8 cellular contexts compared by ENCODE assay signal in the genomic region with DNA sequence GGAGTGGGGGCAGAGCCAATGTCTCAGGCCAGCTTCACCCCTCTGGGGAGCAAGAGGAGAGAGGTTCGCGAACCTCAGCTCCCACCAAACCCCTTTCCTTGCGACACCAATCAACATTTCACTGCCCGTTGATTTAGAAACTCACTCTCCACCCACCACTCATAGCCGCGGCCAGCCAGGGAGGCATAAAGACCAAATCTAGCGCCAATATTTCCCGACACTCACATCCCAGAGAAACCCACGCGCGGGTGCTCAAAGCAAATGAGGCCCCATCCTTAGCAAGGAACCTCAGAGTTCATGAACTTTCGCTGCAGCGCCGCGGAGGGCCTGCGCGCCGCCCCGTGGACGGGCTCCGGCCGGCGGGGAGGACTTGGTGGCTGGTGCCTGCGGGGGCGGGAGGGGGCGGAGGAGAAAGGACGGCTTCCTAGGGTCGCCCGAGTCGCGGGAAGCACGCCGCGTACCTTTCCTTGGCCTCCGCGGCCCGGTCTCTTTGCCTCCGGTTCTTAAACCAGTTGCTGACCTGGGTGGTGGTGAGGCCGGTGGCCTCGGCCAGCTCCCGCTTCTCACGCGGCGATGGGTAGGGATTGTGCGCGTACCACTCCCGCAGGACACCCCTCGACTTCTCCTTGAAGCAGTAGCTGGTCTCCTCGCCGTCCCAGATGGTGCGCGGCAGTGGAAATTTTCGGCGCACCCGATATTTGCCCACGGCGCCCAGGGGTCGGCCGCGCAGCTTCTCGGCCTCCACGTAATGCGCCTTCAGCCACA. TPM values are rescaled to one million over a fixed set of nuclear protein-coding genes. Genes with fewer than 3 reads are reported as not detected.
DNase-seq lines count a peak whose midpoint lies in the region; ATAC-seq, FAIRE-seq and TF ChIP-seq lines count a peak whose summit lies in the region.

No MANE protein-coding gene starts in this region.

- H3K27ac Mint-ChIP-seq in osteocyte (ENCODE audit: unreplicated experiment), result peak overlapping the region; percentile 99

- H2BK120ac ChIP-seq in H1 (replicated peaks; ENCODE audit: low read depth, low read length), result no peak overlapping the region

- H3K4me1 ChIP-seq in MM.1S (ENCODE audit: low read length), result peaks cover 14% of the 10 kb centered on the region
- peaks cover 17 to 46% (median 24%) of the 10 kb centered on the region in 4 experiments for H3K4me1 ChIP-seq in H1 (replicated peaks in 1 of 4; ENCODE audit: control insufficient read depth in 3 of 4, insufficient read depth in 4 of 4, low read length in 3 of 4)
- peaks cover 3 to 10% of the 10 kb centered on the region in 2 donors for H3K4me1 ChIP-seq in small intestine (ENCODE audit: control insufficient read depth in 2 of 2, insufficient read depth in 1 of 2, low read depth in 1 of 2, low read length in 1 of 2)

- H2BK12ac ChIP-seq in H1 (ENCODE audit: low read depth, low read length), result peak overlapping the region; percentile 94; the same call in 1 of the 2 replicates

- H4K91ac ChIP-seq in H1 (replicated peaks; ENCODE audit: insufficient read length, low read length), result no peak overlapping the region

- peak overlapping the region; percentile 89 for H3K18ac ChIP-seq in H1 (ENCODE audit: extremely low read depth, low read length)

- no peak for TF ChIP-seq EP300 in H1 (IDR thresholded peaks at IDR 0.05; ENCODE audit: borderline replicate concordance in 1 of 2, low read depth in 2 of 2, low read length in 2 of 2)

- peaks cover 51% of the 10 kb centered on the region for H3K36me3 Mint-ChIP-seq in osteocyte (ENCODE audit: unreplicated experiment)

- H3K36me3 ChIP-seq in MM.1S (replicated peaks; ENCODE audit: insufficient read depth, low read length), result no peaks in the 10 kb centered on the region
- H3K36me3 ChIP-seq in H1 (ENCODE audit: control insufficient read depth in 2 of 4, insufficient read depth in 4 of 4, low read length in 3 of 4), result peaks cover 0 to 2% (median 0%) of the 10 kb centered on the region in 4 experiments; a peak in 1 of 8 replicates
- no peaks in the 10 kb centered on the region for H3K36me3 ChIP-seq in small intestine (ENCODE audit: control insufficient read depth in 2 of 2, insufficient read depth in 2 of 2, low read length in 2 of 2)

- no peak overlapping the region for H2AFZ ChIP-seq in MM.1S (ENCODE audit: low read length)
- H2AFZ ChIP-seq in H1 (ENCODE audit: low read length), result peak overlapping the region; percentile 68; the same call in 1 of the 2 replicates

- H3K4me2 ChIP-seq in MM.1S (ENCODE audit: low read depth, low read length), result peak overlapping the region; percentile 78; the same call in 1 of the 2 replicates
- H3K4me2 ChIP-seq in H1 (ENCODE audit: insufficient read depth in 1 of 2, low read depth in 2 of 2, low read length in 2 of 2), result peak overlapping the region; percentile 82 to 83

- H3K79me2 ChIP-seq in MM.1S (ENCODE audit: low read length), result no peaks in the 10 kb centered on the region
- no peaks in the 10 kb centered on the region for H3K79me2 ChIP-seq in H1 (ENCODE audit: control insufficient read depth in 1 of 2, insufficient read depth in 2 of 2, low read length in 2 of 2)

- CTCF ChIA-PET in H1 (lab: Charles Lee; ENCODE audit: partially characterized antibody), result interaction anchor here (0.6 to 3.6 kb wide), 6 partner anchors 8 to 139 kb away, joined by 3 to 10 read pairs (median 4); a partner anchor contains a TSS

- no peaks in the 10 kb centered on the region for H3K9me3 ChIP-seq in MM.1S (replicated peaks; ENCODE audit: insufficient read depth, low read length)
- H3K9me3 ChIP-seq in H1 (ENCODE audit: insufficient read depth in 2 of 2, low read depth in 1 of 2, low read length in 1 of 2), result no peaks in the 10 kb centered on the region
- no peaks in the 10 kb centered on the region for H3K9me3 ChIP-seq in small intestine (ENCODE audit: control insufficient read depth, low read depth)

- 0 out of 2 replicates have a peak overlapping the region, but pooled peaks have one; percentile 39 for H2AK5ac ChIP-seq in H1 (ENCODE audit: low read depth, low read length)

- H4K20me1 ChIP-seq in MM.1S (ENCODE audit: insufficient read depth, low read length), result no peaks in the 10 kb centered on the region
- peaks cover 4 to 19% of the 10 kb centered on the region in 2 experiments for H4K20me1 ChIP-seq in H1 (replicated peaks in 1 of 2; ENCODE audit: control insufficient read depth in 1 of 2, insufficient read depth in 2 of 2, low read length in 2 of 2)

- no peak overlapping the region for H3K4ac ChIP-seq in H1 (replicated peaks; ENCODE audit: insufficient read length, low read depth, low read length)

- H3K9ac ChIP-seq in MM.1S (ENCODE audit: low read length) (no peak overlapping the region), H1 (replicated peaks in 1 of 4; ENCODE audit: extremely low read depth in 1 of 4, low read depth in 3 of 4, low read length in 3 of 4) (no peak overlapping the region)

- TF ChIP-seq CTCF in MM.1S (IDR thresholded peaks at IDR 0.05; ENCODE audit: low read length) (no peak), H1 (IDR thresholded peaks at IDR 0.05; ENCODE audit: control extremely low read depth in 1 of 3, insufficient read depth in 1 of 3, low read depth in 1 of 3, low read length in 3 of 3) (no peak), osteocyte (IDR thresholded peaks at IDR 0.05) (no peak)

- H3F3A ChIP-seq in MM.1S (ENCODE audit: insufficient read depth, low read length), result peaks cover 13% of the 10 kb centered on the region

- peaks cover 14% of the 10 kb centered on the region for H3K23me2 ChIP-seq in H1 (ENCODE audit: low read depth, low read length)

- no peak overlapping the region for H4K5ac ChIP-seq in H1 (ENCODE audit: insufficient read length, low read depth, low read length)

- H3K9me3 Mint-ChIP-seq in osteocyte (ENCODE audit: unreplicated experiment), result no peaks in the 10 kb centered on the region

- TF ChIP-seq POLR2A in H1 (IDR thresholded peaks at IDR 0.05; ENCODE audit: control extremely low read depth in 1 of 2, low read depth in 2 of 2, low read length in 2 of 2), result no peak

- FAIRE-seq in H1 (lab: Jason Lieb, UNC) (no peak), small intestine (lab: Jason Lieb, UNC) (no peak)

- H3K27ac ChIP-seq in MM.1S (ENCODE audit: low read length), result no peak overlapping the region
- no peak overlapping the region for H3K27ac ChIP-seq in H1 (ENCODE audit: low read depth, low read length)
- H3K27ac ChIP-seq in small intestine (ENCODE audit: low read depth in 1 of 2, low read length in 1 of 2), result no peak overlapping the region

- WGBS in H1 (ENCODE audit: extremely low coverage in 1 of 2, insufficient coverage in 1 of 2, insufficient read length in 1 of 2, insufficient replicate concordance in 2 of 2, low coverage in 1 of 2, low lambda C conversion rate in 2 of 2, missing lambda C conversion rate in 1 of 2), 2 experiments, result 2% methylated on average over 51 of the region's 63 CpGs; no CpG with 5 or more reads in 1 of the 2 experiments
- 2 to 3% (median 2%) methylated on average over 54 to 63 of the region's 63 CpGs for WGBS in small intestine, 3 donors

- H3K4me1 Mint-ChIP-seq in osteocyte (ENCODE audit: unreplicated experiment), result peaks cover 39% of the 10 kb centered on the region

- ATAC-seq in HG02840 (IDR thresholded peaks at IDR 0.05; ENCODE audit: low FRiP score, unreplicated experiment), result no peak
- ATAC-seq in left lobe of liver, result no peak

- DNase-seq in ELR (ENCODE audit: low read depth) (peak; percentile 66), MM.1S (no peak), H1 (ENCODE audit: low read depth in 1 of 2, low spot score in 2 of 2) (no peak), osteocyte (ENCODE audit: extremely low spot score, unreplicated experiment) (no peak), small intestine (no peak), left lobe of liver (ENCODE audit: low spot score) (no peak), anterior cingulate cortex (lab: John Stamatoyannopoulos, UW) (no peak)

- no peak overlapping the region for H3K23ac ChIP-seq in H1 (ENCODE audit: insufficient read length)

- no peaks in the 10 kb centered on the region for H3K27me3 Mint-ChIP-seq in osteocyte (ENCODE audit: unreplicated experiment)

- no peaks in the 10 kb centered on the region for H3K9me2 ChIP-seq in MM.1S (replicated peaks; ENCODE audit: insufficient read depth, low read length)

- no peak overlapping the region for H2BK5ac ChIP-seq in H1 (ENCODE audit: low read depth, low read length)

- H2BK15ac ChIP-seq in H1 (ENCODE audit: low read length), result no peak overlapping the region; the same call in 1 of the 2 replicates

- H3K79me1 ChIP-seq in H1 (ENCODE audit: low read depth, low read length), result no peaks in the 10 kb centered on the region

- TF ChIP-seq RAD21 in H1 (IDR thresholded peaks at IDR 0.05 in 1 of 2, conservative IDR thresholded peaks at IDR 0.05 in 1 of 2; ENCODE audit: low read depth in 2 of 2, low read length in 2 of 2), result no peak

- no peak overlapping the region for H3K14ac ChIP-seq in H1 (ENCODE audit: insufficient read length)

- peak overlapping the region; percentile 99 for H3K4me3 Mint-ChIP-seq in osteocyte (ENCODE audit: unreplicated experiment)

- POLR2A ChIA-PET in H1 (lab: Charles Lee; ENCODE audit: partially characterized antibody), result interaction anchor here (1.0 to 2.1 kb wide), 3 partner anchors 7 to 76 kb away, joined by 4 to 8 read pairs (median 4); a partner anchor contains a TSS

- H2BK20ac ChIP-seq in H1 (ENCODE audit: low read length), result peak overlapping the region; percentile 53; the same call in 1 of the 2 replicates

- H3K27me3 ChIP-seq in MM.1S (replicated peaks; ENCODE audit: insufficient read depth, low read length) (peaks cover 30% of the 10 kb centered on the region), H1 (replicated peaks in 1 of 4; ENCODE audit: control insufficient read depth in 3 of 4, extremely low read depth in 1 of 4, insufficient read depth in 3 of 4, low read length in 3 of 4) (peaks cover 78 to 98% (median 89%) of the 10 kb centered on the region in 4 experiments), small intestine (ENCODE audit: control insufficient read depth in 2 of 2, insufficient read depth in 2 of 2, low read length in 2 of 2) (peaks cover 8 to 68% of the 10 kb centered on the region in 2 donors)

- no peak overlapping the region for H3K56ac ChIP-seq in H1 (replicated peaks; ENCODE audit: insufficient read length, low read depth, low read length)

- peak overlapping the region; percentile 60 for H3K4me3 ChIP-seq in MM.1S (ENCODE audit: low read length)
- H3K4me3 ChIP-seq in H1 (ENCODE audit: extremely low read depth in 1 of 4, insufficient read depth in 2 of 4, low read depth in 3 of 4, low read length in 4 of 4), result peak overlapping the region; percentile 30 to 63 (median 38); a peak in 4 of 8 replicates
- H3K4me3 ChIP-seq in small intestine (ENCODE audit: low read depth in 1 of 2, low read length in 2 of 2), result peak overlapping the region in 1 of 2 donors; percentile 44

- H4K8ac ChIP-seq in H1 (ENCODE audit: extremely low read depth, insufficient read depth, low read length), result peak overlapping the region; percentile 89

RNA-seq across cellular contexts. Expression of a gene that starts 0.9 kb away (rescaled TPM):
- total RNA-seq in H1 (2021; fragmentation: NEBNext Ultra II Directional; extraction: Animal tissue kit (Norgen Biotek cat#: 25700)), result 0.46 and 0.69 TPM in 2 replicates
- polyA plus RNA-seq in H1 (2011; rRNA removed), result 0.03 and 0.11 TPM in 2 replicates
- 0.09 TPM for polyA plus RNA-seq in H1 (2011; cell fraction: cytosol; rRNA removed)
- polyA plus RNA-seq in H1 (2011; cell fraction: nucleus; rRNA removed), result 0.09 TPM
- 0.04 to 0.16 TPM in 2 of 4 replicates, not detected in the others for polyA plus RNA-seq in H1 (2012, experiment 1 of 2)
- polyA plus RNA-seq in H1 (2012, experiment 2 of 2), result 0.07 TPM
- polyA plus RNA-seq in H1 (2013, experiment 1 of 2), result 0.45 TPM
- 0.48 TPM for polyA plus RNA-seq in H1 (2013, experiment 2 of 2)
- polyA minus RNA-seq in H1 (2011; rRNA and poly(A)+ RNA removed), result 0.17 and 0.19 TPM in 2 replicates
- polyA minus RNA-seq in H1 (2011; cell fraction: cytosol; rRNA and poly(A)+ RNA removed), result not detected
- polyA minus RNA-seq in H1 (2011; cell fraction: nucleus; rRNA and poly(A)+ RNA removed), result 0.50 TPM
- total RNA-seq in osteocyte, result 339 and 340 TPM in 2 replicates
- under 1 TPM in 2 of 3 donors, not detected in 1; 0.18 to 0.27 TPM for polyA plus RNA-seq in small intestine
- not detected for total RNA-seq in left lobe of liver

Comparison
In these comparisons a context has a peak if more than half of its experiments do, and no peak if none do; other contexts are left out.
1. RNA of a gene that starts 0.9 kb away (total RNA-seq): 339 to 340 TPM in osteocyte; 0.46 to 0.69 TPM in H1 and not detected in left lobe of liver (single experiment); every median in the first group is over 100 times any median in the second.